In the genomic region with DNA sequence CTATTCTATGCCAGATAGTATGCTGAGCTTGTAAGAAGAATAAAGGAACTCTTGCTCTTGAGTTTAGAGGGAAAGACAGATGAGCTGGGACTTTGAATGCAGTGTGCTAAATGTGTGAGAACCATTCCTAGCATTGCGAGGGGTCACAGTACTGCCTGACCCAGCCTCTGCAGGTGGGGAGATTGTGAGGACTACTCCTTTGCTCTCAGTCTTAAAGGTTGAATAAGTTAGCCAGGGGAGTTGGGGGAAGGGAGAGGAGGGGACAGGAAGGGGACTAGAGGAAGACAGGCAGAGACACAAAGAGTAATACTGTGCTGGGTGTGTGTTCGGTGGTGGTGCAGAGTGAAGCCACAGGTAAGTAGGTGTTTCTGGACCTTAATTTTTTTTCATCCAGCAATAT, we compare ENCODE assay signal across 13 cellular contexts. TPM values are rescaled to one million over a fixed set of nuclear protein-coding genes. Genes with fewer than 3 reads are reported as not detected.
A peak's percentile ranks its signal among the peaks of the same experiment; 100 is the strongest.
DNase-seq lines count a peak whose midpoint lies in the region; ATAC-seq and FAIRE-seq lines count a peak whose summit lies in the region.
"Had no signal": no experiment of that assay in that cellular context is flagged by ENCODE, and none has a peak within 500 bp of the region (broad histone marks: within the 10 kb centered on the region; RNA-seq: fewer than 3 reads in every experiment).

No MANE protein-coding gene starts in this region.

- H3K4me3 Mint-ChIP-seq in stimulated activated effector memory CD8-positive, alpha-beta T cell treated with anti-CD3 and anti-CD28 coated beads, Interleukin-12 subunit alpha, Interleukin-12 subunit beta, amount 100 ng/mL, for 72 hours = no peak overlapping the region
- H3K4me3 Mint-ChIP-seq: B cell; CD4-positive, alpha-beta T cell had no signal

- H3K9ac ChIP-seq in HUES64 (ENCODE audit: low read depth, low read length) = no peak overlapping the region

- H3K9me3 ChIP-seq in HUES64 (ENCODE audit: insufficient read depth, low read depth, low read length) (no peaks in the 10 kb centered on the region), ectodermal cell (ENCODE audit: control insufficient read depth, low read length) (no peaks in the 10 kb centered on the region)
- H3K9me3 ChIP-seq: SJCRH30 had no signal

- peaks cover 51% of the 10 kb centered on the region for H3K36me3 Mint-ChIP-seq in stimulated activated effector memory CD8-positive, alpha-beta T cell treated with anti-CD3 and anti-CD28 coated beads, Interleukin-12 subunit alpha, Interleukin-12 subunit beta, amount 100 ng/mL, for 72 hours

- no peaks in the 10 kb centered on the region for H3K27me3 ChIP-seq in HUES64 (ENCODE audit: insufficient read depth, low read length)
- no peaks in the 10 kb centered on the region for H3K27me3 ChIP-seq in ectodermal cell (ENCODE audit: control insufficient read depth, insufficient read depth, low read length, poor library complexity, severe bottlenecking)
- H3K27me3 ChIP-seq: SJCRH30 had no signal

- no peak for FAIRE-seq in HTR-8/SVneo (lab: Jason Lieb, UNC)

- H3K4me3 ChIP-seq in HUES64 (ENCODE audit: low read length) (no peak overlapping the region), ectodermal cell (ENCODE audit: insufficient read depth, low read depth, low read length) (no peak overlapping the region)
- H3K4me3 ChIP-seq: SJCRH30 had no signal

- DNase-seq in iPS-NIHi11 (ENCODE audit: low spot score) (peak; percentile 18), AG08396 (ENCODE audit: low spot score) (no peak), HTR-8/SVneo (ENCODE audit: insufficient read length, low spot score) (no peak)
- DNase-seq in stimulated activated effector memory CD8-positive, alpha-beta T cell treated with anti-CD3 and anti-CD28 coated beads, Interleukin-12 subunit alpha, Interleukin-12 subunit beta, amount 100 ng/mL, for 72 hours (ENCODE audit: low spot score in 2 of 2) = no peak
- DNase-seq: CD4-positive, alpha-beta T cell; NCI-H187 treated with DMSO at 0.1 percent for 48 hours; NCI-H446 had no signal

- peak overlapping the region; percentile 60; the same call in 1 of the 2 replicates for H3K27ac ChIP-seq in HUES64 (ENCODE audit: low read depth, low read length)
- H3K27ac ChIP-seq in ectodermal cell (ENCODE audit: insufficient read depth, low read depth, low read length, poor library complexity, severe bottlenecking) = peak overlapping the region; percentile 87
- H3K27ac ChIP-seq: RWPE1, SJCRH30 had no signal

- H3K4me1 Mint-ChIP-seq in stimulated activated effector memory CD8-positive, alpha-beta T cell treated with anti-CD3 and anti-CD28 coated beads, Interleukin-12 subunit alpha, Interleukin-12 subunit beta, amount 100 ng/mL, for 72 hours = peaks cover 7% of the 10 kb centered on the region
- H3K4me1 Mint-ChIP-seq: B cell had no signal

- H3K4me1 ChIP-seq in HUES64 (ENCODE audit: insufficient read depth, low read length) = peaks cover 17% of the 10 kb centered on the region
- peaks cover 16% of the 10 kb centered on the region for H3K4me1 ChIP-seq in ectodermal cell (ENCODE audit: control insufficient read depth, insufficient read depth, low read length)
- H3K4me1 ChIP-seq: SJCRH30 had no signal

- WGBS in HUES64 = 53% methylated on average over 2 of the region's 2 CpGs
- WGBS in ectodermal cell, 2 experiments = 71 to 73% methylated on average over 2 of the region's 2 CpGs

- peak overlapping the region; percentile 46 for H3K27ac Mint-ChIP-seq in stimulated activated effector memory CD8-positive, alpha-beta T cell treated with anti-CD3 and anti-CD28 coated beads, Interleukin-12 subunit alpha, Interleukin-12 subunit beta, amount 100 ng/mL, for 72 hours
- H3K27ac Mint-ChIP-seq: B cell; CD4-positive, alpha-beta T cell had no signal

- ATAC-seq in stimulated activated effector memory CD8-positive, alpha-beta T cell treated with anti-CD3 and anti-CD28 coated beads, Interleukin-12 subunit alpha, Interleukin-12 subunit beta, amount 100 ng/mL, for 72 hours = no peak
- no peak for ATAC-seq in HG02852 (IDR thresholded peaks at IDR 0.05; ENCODE audit: unreplicated experiment)

- peaks cover 51% of the 10 kb centered on the region for H3K36me3 ChIP-seq in HUES64 (ENCODE audit: insufficient read depth, low read length)
- H3K36me3 ChIP-seq in ectodermal cell (ENCODE audit: control insufficient read depth, insufficient read depth, low read length) = peaks cover 15% of the 10 kb centered on the region

- H3K9me3 Mint-ChIP-seq in stimulated activated effector memory CD8-positive, alpha-beta T cell treated with anti-CD3 and anti-CD28 coated beads, Interleukin-12 subunit alpha, Interleukin-12 subunit beta, amount 100 ng/mL, for 72 hours = no peaks in the 10 kb centered on the region
- H3K9me3 Mint-ChIP-seq: CD4-positive, alpha-beta T cell had no signal

RNA-seq across cellular contexts. Expression of a gene that starts 41.7 kb away (rescaled TPM):
- 26.5 TPM for polyA plus RNA-seq in HUES64 (2013, experiment 1 of 2)
- polyA plus RNA-seq in HUES64 (2013, experiment 2 of 2) = 25.7 TPM
- 84.2 TPM for polyA plus RNA-seq in ectodermal cell (2013, experiment 1 of 4)
- polyA plus RNA-seq in ectodermal cell (2013, experiment 2 of 4) = 122 TPM
- polyA plus RNA-seq in ectodermal cell (2013, experiment 3 of 4) = 67.0 TPM
- 76.6 TPM for polyA plus RNA-seq in ectodermal cell (2013, experiment 4 of 4)
